27 cellular contexts compared by ENCODE assay signal in the genomic region with DNA sequence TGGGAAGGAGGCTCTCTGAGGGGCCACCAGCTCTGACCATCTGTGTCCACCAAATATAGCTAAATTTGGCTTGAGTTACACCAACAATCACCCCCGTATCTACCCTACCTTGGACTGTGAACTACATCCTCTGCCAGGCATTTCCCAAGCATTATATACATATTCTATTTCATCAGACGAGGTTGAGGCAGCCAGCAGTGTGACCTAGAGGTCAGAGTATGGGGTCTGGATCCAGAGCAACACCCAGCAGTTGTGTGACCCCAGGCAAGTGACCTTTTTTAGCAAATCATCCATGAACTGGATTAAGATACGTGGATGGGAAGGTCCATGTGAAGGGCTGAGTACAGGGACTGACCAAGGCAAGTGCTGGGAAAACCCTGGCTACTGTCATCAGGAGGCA.
"Had no signal": no experiment of that assay in that cellular context is flagged by ENCODE, and none has a peak within 500 bp of the region (broad histone marks: within the 10 kb centered on the region; RNA-seq: fewer than 3 reads in every experiment).

No MANE protein-coding gene starts in this region.

- ATAC-seq: activated CD4-positive, alpha-beta T cell treated with anti-CD3 and anti-CD28 coated beads for 36 hours; activated T-helper 17 cell treated with anti-CD3 and anti-CD28 coated beads, Interleukin-2, amount 50 U/mL, for 72 hours; Right ventricle myocardium inferior had no signal

- DNase-seq: activated CD4-positive, alpha-beta memory T cell treated with anti-CD3 and anti-CD28 coated beads, Interleukin-2, amount 10 ng/mL, durations not matched to agents 7 days and 5 days; activated CD4-positive, alpha-beta T cell treated with anti-CD3 and anti-CD28 coated beads for 36 hours; activated CD4-positive, alpha-beta T cell treated with anti-CD3 and anti-CD28 coated beads, Interleukin-2, amount 50 U/mL, for 1 hour; activated gamma-delta T cell; activated naive CD4-positive, alpha-beta T cell treated with anti-CD3 and anti-CD28 coated beads for 36 hours; activated T-cell treated with anti-CD3 and anti-CD28 coated beads for 4 hours; activated T-cell treated with anti-CD3 and anti-CD28 coated beads, Interleukin-2, amount 50 U/mL, for 48 hours; amygdala; brain microvascular endothelial cell; MG63; NCI-H1092 treated with DMSO at 0.1 percent for 48 hours; NCI-H1417 treated with DMSO at 0.1 percent for 48 hours; NCI-H1694; NCI-H2029; NCI-H2107; NCI-H2171 treated with DMSO at 0.1 percent for 48 hours; NCI-H345; NCI-H510A; NCI-H526 treated with DMSO at 0.1 percent for 48 hours; NCI-H82; SK-N-SH; T-helper 1 cell; WERI-Rb-1 had no signal

- H3K27me3 ChIP-seq: brain microvascular endothelial cell, MG63 had no signal

- H3K9me3 ChIP-seq: MG63, SK-N-SH had no signal

- H3K36me3 ChIP-seq: brain microvascular endothelial cell, MG63, WERI-Rb-1 had no signal

- H3K4me3 ChIP-seq: MG63 had no signal

- FAIRE-seq: astrocyte had no signal

- H3K27ac ChIP-seq: brain microvascular endothelial cell, KMS-11, WERI-Rb-1 had no signal
